20 cellular contexts compared by ENCODE assay signal in genomic region chr7:114341648-114342047, GRCh38.
DNase-seq lines count a peak whose midpoint lies in the region; ATAC-seq and TF ChIP-seq lines count a peak whose summit lies in the region.
"Had no signal": no experiment of that assay in that cellular context is flagged by ENCODE, and none has a peak within 500 bp of the region (broad histone marks: within the 10 kb centered on the region; RNA-seq: fewer than 3 reads in every experiment).

No MANE protein-coding gene starts in this region.

- no peaks in the 10 kb centered on the region for H3K4me1 ChIP-seq in mammary epithelial cell (ENCODE audit: insufficient read depth, low read length)
- H3K4me1 ChIP-seq in PC-9 (replicated peaks; ENCODE audit: insufficient read depth), result no peaks in the 10 kb centered on the region
- H3K4me1 ChIP-seq: BLaER1, Caco-2, HAP-1 had no signal

- no peak overlapping the region for H3K4me3 ChIP-seq in mammary epithelial cell (replicated peaks in 1 of 3; ENCODE audit: insufficient read depth in 1 of 3, low read depth in 2 of 3, low read length in 3 of 3)
- no peak overlapping the region for H3K4me3 ChIP-seq in PC-9
- H3K4me3 ChIP-seq: BLaER1, GM12878, HAP-1 had no signal

- no peaks in the 10 kb centered on the region for H4K20me1 ChIP-seq in mammary epithelial cell (ENCODE audit: insufficient read depth, low read length)
- no peaks in the 10 kb centered on the region for H4K20me1 ChIP-seq in PC-9 (ENCODE audit: insufficient read depth)
- H4K20me1 ChIP-seq: BLaER1 had no signal

- no peaks in the 10 kb centered on the region for H3F3A ChIP-seq in PC-9 (ENCODE audit: insufficient read depth, low read depth)

- TF ChIP-seq CTCF in mammary epithelial cell (conservative IDR thresholded peaks at IDR 0.05 in 1 of 2, IDR thresholded peaks at IDR 0.05 in 1 of 2; ENCODE audit: extremely low read depth in 1 of 2, insufficient read depth in 1 of 2, low read depth in 1 of 2, low read length in 2 of 2) (no peak), MCF 10A (IDR thresholded peaks at IDR 0.05; ENCODE audit: unreplicated experiment) (no peak), PC-9 (conservative IDR thresholded peaks at IDR 0.05) (no peak), progenitor cell of endocrine pancreas (IDR thresholded peaks at IDR 0.05; ENCODE audit: unreplicated experiment) (no peak)

- WGBS in mammary epithelial cell (ENCODE audit: low coverage, missing lambda C conversion rate), result 63% methylated on average over 3 of the region's 3 CpGs

- H3K27me3 ChIP-seq in mammary epithelial cell (ENCODE audit: insufficient read depth, low read length), result peaks cover 2% of the 10 kb centered on the region
- no peaks in the 10 kb centered on the region for H3K27me3 ChIP-seq in PC-9 (ENCODE audit: insufficient read depth, low read depth)
- H3K27me3 ChIP-seq: BLaER1 had no signal

- POLR2A ChIA-PET in MCF 10A (lab: Yijun Ruan, JAX), result no interaction called here
- POLR2A ChIA-PET in PC-9 (lab: Charles Lee; ENCODE audit: unreplicated experiment), result no interaction called here

- H3K36me3 ChIP-seq in mammary epithelial cell (ENCODE audit: insufficient read depth, low read length) (no peaks in the 10 kb centered on the region), PC-9 (ENCODE audit: low read depth) (no peaks in the 10 kb centered on the region)
- H3K36me3 ChIP-seq: BLaER1, HAP-1 had no signal

- dilution Hi-C loops in mammary epithelial cell (cut with HindIII; ENCODE audit: low sequenced_read_pairs), result no loop called here

- DNase-seq in mammary epithelial cell, result no peak
- no peak for DNase-seq in MCF 10A (ENCODE audit: unreplicated experiment)
- no peak for DNase-seq in PC-9
- no peak for DNase-seq in progenitor cell of endocrine pancreas (ENCODE audit: low spot score, unreplicated experiment)
- DNase-seq: 8988T; Caco-2; CD4-positive, CD25-positive, alpha-beta regulatory T cell; CD8-positive, alpha-beta T cell; DMS153; EL; GDM1; GOT3; HFFc6 had no signal

- H2AFZ ChIP-seq in mammary epithelial cell (ENCODE audit: low read depth, low read length), result peak overlapping the region; percentile 31
- H2AFZ ChIP-seq in PC-9, result peak overlapping the region; percentile 62; the same call in 1 of the 2 replicates

- no peaks in the 10 kb centered on the region for H3K9me3 ChIP-seq in mammary epithelial cell (replicated peaks; ENCODE audit: insufficient read depth, low read length)
- H3K9me3 ChIP-seq in PC-9 (ENCODE audit: insufficient read depth, low read depth), result no peaks in the 10 kb centered on the region
- H3K9me3 ChIP-seq: BLaER1, Caco-2, HAP-1 had no signal

- intact Hi-C loops in mammary epithelial cell (cut with micrococcal nuclease) (no loop called here), MCF 10A (cut with micrococcal nuclease) (no loop called here), PC-9 (cut with micrococcal nuclease; ENCODE audit: unreplicated experiment) (no loop called here)

- ATAC-seq in GM18502 (IDR thresholded peaks at IDR 0.05; ENCODE audit: poor library complexity, unreplicated experiment) (no peak), GM19397 (IDR thresholded peaks at IDR 0.05; ENCODE audit: unreplicated experiment) (no peak)
- ATAC-seq: CD8-positive, alpha-beta T cell; GM12878 had no signal

- in situ Hi-C loops in mammary epithelial cell (cut with MboI; ENCODE audit: low sequenced_read_pairs in 2 of 2), result no loop called here

- CTCF ChIA-PET in mammary epithelial cell (lab: Charles Lee; ENCODE audit: low non-redundant PET) (no interaction called here), MCF 10A (lab: Yijun Ruan, JAX) (interaction anchor here (0.6 kb wide), 1 partner anchor 26 kb away, joined by 3 read pairs; no protein-coding TSS in a partner anchor), PC-9 (lab: Charles Lee) (no interaction called here)

- H3K36me3 Mint-ChIP-seq in MCF 10A (ENCODE audit: insufficient read depth, unreplicated experiment) (no peaks in the 10 kb centered on the region), progenitor cell of endocrine pancreas (ENCODE audit: insufficient read depth) (no peaks in the 10 kb centered on the region)
- H3K36me3 Mint-ChIP-seq: CD4-positive, CD25-positive, alpha-beta regulatory T cell; CD8-positive, alpha-beta T cell had no signal

- H3K27ac ChIP-seq in mammary epithelial cell (ENCODE audit: insufficient read depth, low read depth, low read length), result no peak overlapping the region
- no peak overlapping the region for H3K27ac ChIP-seq in PC-9
- H3K27ac ChIP-seq: BLaER1, C4-2B had no signal

- peaks cover 49% of the 10 kb centered on the region for H3K27me3 Mint-ChIP-seq in MCF 10A (ENCODE audit: insufficient read depth, unreplicated experiment)
- H3K27me3 Mint-ChIP-seq in progenitor cell of endocrine pancreas, result no peaks in the 10 kb centered on the region
- H3K27me3 Mint-ChIP-seq: B cell; CD4-positive, CD25-positive, alpha-beta regulatory T cell had no signal

- H3K9ac ChIP-seq in mammary epithelial cell (ENCODE audit: insufficient read depth, low read length), result no peak overlapping the region
- H3K9ac ChIP-seq: BLaER1 had no signal

- H3K4me3 Mint-ChIP-seq in MCF 10A (ENCODE audit: unreplicated experiment), result no peak overlapping the region
- H3K4me3 Mint-ChIP-seq in progenitor cell of endocrine pancreas (ENCODE audit: low read depth), result no peak overlapping the region
- H3K4me3 Mint-ChIP-seq: B cell; CD4-positive, CD25-positive, alpha-beta regulatory T cell; CD8-positive, alpha-beta T cell; HFFc6 had no signal

- H3K4me2 ChIP-seq in mammary epithelial cell (ENCODE audit: insufficient read depth, low read depth, low read length), result no peak overlapping the region
- no peak overlapping the region for H3K4me2 ChIP-seq in PC-9
- H3K4me2 ChIP-seq: BLaER1 had no signal

- no peaks in the 10 kb centered on the region for H3K79me2 ChIP-seq in mammary epithelial cell (ENCODE audit: insufficient read depth, low read length)
- H3K79me2 ChIP-seq in PC-9 (ENCODE audit: low read depth), result no peaks in the 10 kb centered on the region

- H3K4me1 Mint-ChIP-seq in MCF 10A (ENCODE audit: insufficient read depth, unreplicated experiment), result no peaks in the 10 kb centered on the region
- H3K4me1 Mint-ChIP-seq in progenitor cell of endocrine pancreas (ENCODE audit: low read depth), result no peaks in the 10 kb centered on the region
- H3K4me1 Mint-ChIP-seq: B cell; CD4-positive, CD25-positive, alpha-beta regulatory T cell had no signal

- no TSS peak for BruUV-seq in mammary epithelial cell (replicated peaks; lab: Mats Ljungman, UMichigan)
- BruUV-seq in MCF 10A (replicated peaks; lab: Mats Ljungman, UMichigan), result no TSS peak
- no TSS peak for BruUV-seq in PC-9 (replicated peaks; lab: Mats Ljungman, UMichigan)

- H3K9me2 ChIP-seq in PC-9 (ENCODE audit: insufficient read depth), result no peaks in the 10 kb centered on the region

- H3K27ac Mint-ChIP-seq in MCF 10A (ENCODE audit: low read depth, unreplicated experiment), result no peak overlapping the region
- peak overlapping the region; percentile 49 for H3K27ac Mint-ChIP-seq in progenitor cell of endocrine pancreas
- H3K27ac Mint-ChIP-seq: B cell; CD4-positive, CD25-positive, alpha-beta regulatory T cell; CD8-positive, alpha-beta T cell; HFFc6 had no signal

- H3K9me3 Mint-ChIP-seq in MCF 10A (ENCODE audit: unreplicated experiment) (no peaks in the 10 kb centered on the region), progenitor cell of endocrine pancreas (ENCODE audit: low read depth) (no peaks in the 10 kb centered on the region)
- H3K9me3 Mint-ChIP-seq: CD8-positive, alpha-beta T cell; HFFc6 had no signal
